Comparison of ENCODE assay signal across 14 cellular contexts in the genomic region with DNA sequence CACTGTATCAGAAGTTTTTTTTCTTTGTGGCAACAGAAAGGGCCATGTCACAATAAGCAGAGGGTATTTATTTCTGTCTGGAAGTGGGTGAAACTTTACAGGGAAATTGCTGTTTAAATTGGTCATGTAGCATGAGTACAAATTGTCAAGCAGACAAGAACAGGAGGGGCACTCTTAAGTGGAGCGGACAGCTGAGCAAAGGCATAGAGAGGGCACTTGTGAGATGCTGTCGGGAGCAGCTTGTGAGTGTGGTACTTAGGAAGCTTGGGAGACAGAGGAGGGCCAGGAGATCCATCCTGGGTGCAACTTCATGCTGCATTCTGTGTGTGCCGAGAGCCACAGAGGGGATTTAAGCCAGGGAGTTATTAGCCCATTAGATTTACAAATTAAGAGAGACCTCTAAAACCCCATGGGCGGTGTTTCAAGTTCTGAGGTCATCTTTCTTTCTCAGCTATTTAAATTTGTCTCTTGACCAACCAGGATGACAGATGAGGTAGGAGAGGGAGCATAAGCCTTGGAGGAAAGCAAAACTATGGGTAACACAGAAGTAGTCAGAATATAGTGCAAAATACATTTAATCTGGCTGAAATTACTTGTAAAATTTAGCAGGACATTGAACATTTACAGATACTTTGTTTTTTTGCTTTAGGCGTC. TPM values are rescaled to one million over a fixed set of nuclear protein-coding genes. Genes with fewer than 3 reads are reported as not detected.
DNase-seq lines count a peak whose midpoint lies in the region; ATAC-seq, FAIRE-seq and TF ChIP-seq lines count a peak whose summit lies in the region.
"Had no signal": no experiment of that assay in that cellular context is flagged by ENCODE, and none has a peak within 500 bp of the region (broad histone marks: within the 10 kb centered on the region; RNA-seq: fewer than 3 reads in every experiment).

No MANE protein-coding gene starts in this region.

- POLR2A ChIA-PET in T-cell (lab: Charles Lee), result interaction anchor here in 1 of 2 donors (0.8 kb wide), 1 partner anchor 9 kb away, joined by 3 read pairs; no protein-coding TSS in a partner anchor

- H3K9me3 ChIP-seq in KOPT-K1 (ENCODE audit: insufficient read depth, low read length, poor library complexity, severe bottlenecking), result no peaks in the 10 kb centered on the region
- H3K9me3 ChIP-seq: uterus had no signal

- no peaks in the 10 kb centered on the region for H3K9me3 Mint-ChIP-seq in T-helper 1 cell treated with Interleukin-12 subunit alpha and Interleukin-12 subunit beta and Interleukin-4 antibody, amounts not matched to agents 30 μg/mL and 1 μg/mL, for 36 hours
- H3K9me3 Mint-ChIP-seq in T-cell, result no peaks in the 10 kb centered on the region
- H3K9me3 Mint-ChIP-seq in natural killer cell treated with Interleukin-12 subunit alpha and Interleukin-12 subunit beta and Interleukin-15 and Interleukin-18, amount 100 ng/mL, for 72 hours, result no peaks in the 10 kb centered on the region

- CTCF ChIA-PET in T-cell (lab: Charles Lee), result interaction anchor here (0.7 to 2.1 kb wide), 3 partner anchors 10 to 62 kb away, joined by 3 to 10 read pairs (median 4); no protein-coding TSS in a partner anchor

- peak overlapping the region; percentile 70 for H3K27ac ChIP-seq in KOPT-K1 (ENCODE audit: low read depth, low read length, poor library complexity, severe bottlenecking)
- H3K27ac ChIP-seq: uterus had no signal

- FAIRE-seq in frontal cortex (lab: Jason Lieb, UNC), result no peak

- DNase-seq in T-helper 1 cell, result no peak
- no peak for DNase-seq in T-cell
- DNase-seq in natural killer cell treated with Interleukin-12 subunit alpha and Interleukin-12 subunit beta and Interleukin-15 and Interleukin-18, amount 100 ng/mL, for 72 hours (ENCODE audit: low spot score), result no peak
- no peak for DNase-seq in frontal cortex (ENCODE audit: low spot score in 2 of 2)
- DNase-seq in GM20000 (ENCODE audit: low spot score), result no peak
- DNase-seq: ACHN, DMS153, HCEC 1CT, NCI-H1436 treated with DMSO at 0.1 percent for 48 hours, nucleus accumbens, uterus had no signal

- H3K36me3 Mint-ChIP-seq in T-helper 1 cell treated with Interleukin-12 subunit alpha and Interleukin-12 subunit beta and Interleukin-4 antibody, amounts not matched to agents 30 μg/mL and 1 μg/mL, for 36 hours (ENCODE audit: low read depth), result peaks cover 20% of the 10 kb centered on the region
- peaks cover 8% of the 10 kb centered on the region for H3K36me3 Mint-ChIP-seq in T-cell
- H3K36me3 Mint-ChIP-seq in natural killer cell treated with Interleukin-12 subunit alpha and Interleukin-12 subunit beta and Interleukin-15 and Interleukin-18, amount 100 ng/mL, for 72 hours, result peaks cover 5% of the 10 kb centered on the region

- TF ChIP-seq CTCF in GM20000 (IDR thresholded peaks at IDR 0.05; ENCODE audit: extremely low read depth, missing control alignments), result no peak

- no peaks in the 10 kb centered on the region for H3K27me3 Mint-ChIP-seq in T-helper 1 cell treated with Interleukin-12 subunit alpha and Interleukin-12 subunit beta and Interleukin-4 antibody, amounts not matched to agents 30 μg/mL and 1 μg/mL, for 36 hours (ENCODE audit: low read depth)
- no peaks in the 10 kb centered on the region for H3K27me3 Mint-ChIP-seq in T-cell
- H3K27me3 Mint-ChIP-seq in natural killer cell treated with Interleukin-12 subunit alpha and Interleukin-12 subunit beta and Interleukin-15 and Interleukin-18, amount 100 ng/mL, for 72 hours, result no peaks in the 10 kb centered on the region

- H3K27ac Mint-ChIP-seq in T-helper 1 cell treated with Interleukin-12 subunit alpha and Interleukin-12 subunit beta and Interleukin-4 antibody, amounts not matched to agents 30 μg/mL and 1 μg/mL, for 36 hours, result peak overlapping the region; percentile 41
- H3K27ac Mint-ChIP-seq in T-cell, result peak overlapping the region; percentile 89 to 91
- H3K27ac Mint-ChIP-seq in natural killer cell treated with Interleukin-12 subunit alpha and Interleukin-12 subunit beta and Interleukin-15 and Interleukin-18, amount 100 ng/mL, for 72 hours, result peak overlapping the region; percentile 94 to 95

- ATAC-seq in T-cell (replicated peaks in 1 of 4), result no peak
- ATAC-seq in natural killer cell treated with Interleukin-12 subunit alpha and Interleukin-12 subunit beta and Interleukin-15 and Interleukin-18, amount 100 ng/mL, for 72 hours, result no peak
- no peak for ATAC-seq in HG02642 (IDR thresholded peaks at IDR 0.05; ENCODE audit: poor library complexity, unreplicated experiment)

- no peaks in the 10 kb centered on the region; the same call in 1 of the 2 replicates for H3K36me3 ChIP-seq in KOPT-K1 (ENCODE audit: insufficient read depth, low read length)
- H3K36me3 ChIP-seq: uterus had no signal

- H3K4me1 Mint-ChIP-seq in T-helper 1 cell treated with Interleukin-12 subunit alpha and Interleukin-12 subunit beta and Interleukin-4 antibody, amounts not matched to agents 30 μg/mL and 1 μg/mL, for 36 hours (ENCODE audit: low read depth), result peaks cover 88% of the 10 kb centered on the region
- H3K4me1 Mint-ChIP-seq in T-cell, result peaks cover 98 to 100% (median 98%) of the 10 kb centered on the region in 3 donors
- H3K4me1 Mint-ChIP-seq in natural killer cell treated with Interleukin-12 subunit alpha and Interleukin-12 subunit beta and Interleukin-15 and Interleukin-18, amount 100 ng/mL, for 72 hours (ENCODE audit: low read depth in 2 of 2), result peaks cover 87 to 94% of the 10 kb centered on the region in 2 donors

- H3K4me3 Mint-ChIP-seq in T-helper 1 cell treated with Interleukin-12 subunit alpha and Interleukin-12 subunit beta and Interleukin-4 antibody, amounts not matched to agents 30 μg/mL and 1 μg/mL, for 36 hours, result peak overlapping the region; percentile 66
- peak overlapping the region in 1 of 3 donors; percentile 67 for H3K4me3 Mint-ChIP-seq in T-cell
- H3K4me3 Mint-ChIP-seq in natural killer cell treated with Interleukin-12 subunit alpha and Interleukin-12 subunit beta and Interleukin-15 and Interleukin-18, amount 100 ng/mL, for 72 hours, result peak overlapping the region; percentile 53

RNA-seq across cellular contexts. Expression of gene INPP4A, which starts 30.4 kb away (rescaled TPM):
- 100 to 1,000 TPM; 126 to 153 (median 136) TPM for total RNA-seq in T-cell
- total RNA-seq in natural killer cell treated with Interleukin-12 subunit alpha and Interleukin-12 subunit beta and Interleukin-15 and Interleukin-18, amount 100 ng/mL, for 72 hours, result 100 to 1,000 TPM in 1 of 2 donors, 10 to 100 TPM in 1; 65.0 to 150 TPM
- 73.0 TPM for total RNA-seq in frontal cortex

Comparison
In these comparisons a context has a peak if more than half of its experiments do, and no peak if none do; other contexts are left out.
1. H3K27ac Mint-ChIP-seq: peak in every context shown above with its lines; median percentile 94 in natural killer cell treated with Interleukin-12 subunit alpha and Interleukin-12 subunit beta and Interleukin-15 and Interleukin-18, amount 100 ng/mL, for 72 hours; 90 in T-cell; 41 in T-helper 1 cell treated with Interleukin-12 subunit alpha and Interleukin-12 subunit beta and Interleukin-4 antibody, amounts not matched to agents 30 μg/mL and 1 μg/mL, for 36 hours.